In genomic region chr2:4354678-4355077, GRCh38 we compare ENCODE assay signal across 1 cellular context.
TF ChIP-seq lines count a peak whose summit lies in the region.

No MANE protein-coding gene starts in this region.

TF ChIP-seq in H1, 55 proteins besides CTCF, POLR2A, EP300 and RAD21 (continued from another document):
- TF ChIP-seq GTF2F1 (IDR thresholded peaks at IDR 0.05; ENCODE audit: borderline replicate concordance, low read depth, low read length) (no peak), SAP30 (IDR thresholded peaks at IDR 0.05; ENCODE audit: insufficient read depth, insufficient replicate concordance, low read length) (no peak), HDAC2 (IDR thresholded peaks at IDR 0.05; ENCODE audit: borderline replicate concordance in 1 of 2, low read depth in 2 of 2, low read length in 2 of 2) (0 out of 4 replicates have a peak, but pooled peaks of 1 of the 2 experiments have one; percentile 18), CHD1 (IDR thresholded peaks at IDR 0.05; ENCODE audit: low read depth, low read length) (no peak), RXRA (IDR thresholded peaks at IDR 0.05; ENCODE audit: insufficient read depth, low read depth, low read length) (no peak)
- TF ChIP-seq, protein P1, sequence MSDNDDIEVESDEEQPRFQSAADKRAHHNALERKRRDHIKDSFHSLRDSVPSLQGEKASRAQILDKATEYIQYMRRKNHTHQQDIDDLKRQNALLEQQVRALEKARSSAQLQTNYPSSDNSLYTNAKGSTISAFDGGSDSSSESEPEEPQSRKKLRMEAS (IDR thresholded peaks at IDR 0.05) = peak; percentile 76
TF ChIP-seq in H1: peak in this region for 3.
